Comparison of ENCODE assay signal across 12 cellular contexts in genomic region chr6:45613678-45614077, GRCh38.
DNase-seq lines count a peak whose midpoint lies in the region; TF ChIP-seq lines count a peak whose summit lies in the region.
"Had no signal": no experiment of that assay in that cellular context is flagged by ENCODE, and none has a peak within 500 bp of the region (broad histone marks: within the 10 kb centered on the region; RNA-seq: fewer than 3 reads in every experiment).

No MANE protein-coding gene starts in this region.

- intact Hi-C loops in colonic mucosa (cut with DNase I) (no loop called here), thyroid gland (cut with DNase I) (no loop called here)

- H2AFZ ChIP-seq in hepatocyte = no peak overlapping the region

- no peaks in the 10 kb centered on the region for H3K79me2 ChIP-seq in hepatocyte

- H3K36me3 ChIP-seq in colonic mucosa = no peaks in the 10 kb centered on the region
- no peaks in the 10 kb centered on the region for H3K36me3 ChIP-seq in hepatocyte (replicated peaks; ENCODE audit: insufficient read depth, low read depth)
- H3K36me3 ChIP-seq in thyroid gland = no peaks in the 10 kb centered on the region

- DNase-seq in HPDE6-E6E7 (ENCODE audit: extremely low spot score) = peak; percentile 84
- DNase-seq in colonic mucosa = peak; percentile 33
- DNase-seq in hepatocyte (ENCODE audit: low spot score) = peak; percentile 59
- DNase-seq in skeletal muscle cell (ENCODE audit: low read depth) = peak; percentile 91
- DNase-seq in thyroid gland = no peak
- DNase-seq in activated CD4-positive, alpha-beta T cell treated with anti-CD3 and anti-CD28 coated beads, Interleukin-2, amount 50 U/mL, for 1 hour = no peak
- no peak for DNase-seq in NAMALWA (ENCODE audit: low spot score)
- no peak for DNase-seq in NCI-H2029 (lab: John Stamatoyannopoulos, UW)
- DNase-seq: activated CD4-positive, CD25-positive, alpha-beta regulatory T cell treated with anti-CD3 and anti-CD28 coated beads, Interleukin-2, amount 50 U/mL, for 72 hours; naive B cell; NCI-H524 treated with DMSO at 0.1 percent for 48 hours had no signal

- H3K4me2 ChIP-seq in hepatocyte = no peak overlapping the region

- no peaks in the 10 kb centered on the region for H3K27me3 ChIP-seq in colonic mucosa
- H3K27me3 ChIP-seq in hepatocyte = no peaks in the 10 kb centered on the region
- H3K27me3 ChIP-seq in thyroid gland = no peaks in the 10 kb centered on the region

- no peak overlapping the region for H3K27ac ChIP-seq in colonic mucosa
- H3K27ac ChIP-seq in hepatocyte = no peak overlapping the region
- no peak overlapping the region for H3K27ac ChIP-seq in thyroid gland
- H3K27ac ChIP-seq: coronary artery had no signal

- H3K4me1 ChIP-seq in colonic mucosa (no peaks in the 10 kb centered on the region), hepatocyte (ENCODE audit: insufficient read depth) (peaks cover 6% of the 10 kb centered on the region), thyroid gland (no peaks in the 10 kb centered on the region)

- no peak overlapping the region for H3K9ac ChIP-seq in colonic mucosa (ENCODE audit: low read depth in 2 of 2, low read length in 2 of 2)

- TF ChIP-seq POLR2A in thyroid gland (IDR thresholded peaks at IDR 0.05) = no peak

- TF ChIP-seq CTCF in colonic mucosa (IDR thresholded peaks at IDR 0.05) (no peak), hepatocyte (IDR thresholded peaks at IDR 0.05; ENCODE audit: poor library complexity) (no peak), thyroid gland (IDR thresholded peaks at IDR 0.05) (no peak)

- H3K4me3 ChIP-seq in colonic mucosa = no peak overlapping the region
- H3K4me3 ChIP-seq in hepatocyte = no peak overlapping the region
- H3K4me3 ChIP-seq in skeletal muscle cell (ENCODE audit: low read depth, low read length) = no peak overlapping the region
- H3K4me3 ChIP-seq in thyroid gland (replicated peaks in 1 of 3) = no peak overlapping the region
- H3K4me3 ChIP-seq: coronary artery had no signal

- H3K9me3 ChIP-seq in colonic mucosa (no peaks in the 10 kb centered on the region), hepatocyte (ENCODE audit: low read depth) (no peaks in the 10 kb centered on the region), thyroid gland (no peaks in the 10 kb centered on the region)

- WGBS in hepatocyte (ENCODE audit: low lambda C conversion rate, missing lambda C conversion rate) = 47% methylated on average over 9 of the region's 9 CpGs
- 53 to 64% methylated on average over 9 of the region's 9 CpGs for WGBS in thyroid gland, 2 donors

- no peaks in the 10 kb centered on the region for H3K9me2 ChIP-seq in hepatocyte (replicated peaks; ENCODE audit: insufficient read depth)

- H4K20me1 ChIP-seq in hepatocyte (ENCODE audit: insufficient read depth, poor library complexity, severe bottlenecking) = no peaks in the 10 kb centered on the region

Comparison
In these comparisons a context has a peak if more than half of its experiments do, and no peak if none do; other contexts are left out.
1. DNase-seq: peak in HPDE6-E6E7 (single experiment), colonic mucosa (single experiment), hepatocyte (single experiment) and skeletal muscle cell (single experiment); none in thyroid gland (0 of 2), activated CD4-positive, alpha-beta T cell treated with anti-CD3 and anti-CD28 coated beads, Interleukin-2, amount 50 U/mL, for 1 hour (single experiment), NAMALWA (single experiment) and NCI-H2029 (single experiment).